1 cellular context compared by ENCODE assay signal in genomic region chr21:37139902-37140301, GRCh38.
TF ChIP-seq lines count a peak whose summit lies in the region.

No MANE protein-coding gene starts in this region.

TF ChIP-seq in GM23338, 12 proteins besides CTCF, POLR2A, EP300 and RAD21 (continued from another document):
- TF ChIP-seq ZNF462 (CRISPR knock-in tag; IDR thresholded peaks at IDR 0.05) (no peak), ZNF331 (CRISPR knock-in tag; IDR thresholded peaks at IDR 0.05; ENCODE audit: low read depth) (no peak), ZNF114 (CRISPR knock-in tag; IDR thresholded peaks at IDR 0.05) (no peak), JUNB (IDR thresholded peaks at IDR 0.05; ENCODE audit: unreplicated experiment) (no peak), ETS1 (IDR thresholded peaks at IDR 0.05) (no peak), REST (IDR thresholded peaks at IDR 0.05; ENCODE audit: unreplicated experiment) (no peak), CREB1 (CRISPR knock-in tag; IDR thresholded peaks at IDR 0.05; ENCODE audit: low read depth) (no peak)
